ENCODE assay signal across 8 cellular contexts in the genomic region with DNA sequence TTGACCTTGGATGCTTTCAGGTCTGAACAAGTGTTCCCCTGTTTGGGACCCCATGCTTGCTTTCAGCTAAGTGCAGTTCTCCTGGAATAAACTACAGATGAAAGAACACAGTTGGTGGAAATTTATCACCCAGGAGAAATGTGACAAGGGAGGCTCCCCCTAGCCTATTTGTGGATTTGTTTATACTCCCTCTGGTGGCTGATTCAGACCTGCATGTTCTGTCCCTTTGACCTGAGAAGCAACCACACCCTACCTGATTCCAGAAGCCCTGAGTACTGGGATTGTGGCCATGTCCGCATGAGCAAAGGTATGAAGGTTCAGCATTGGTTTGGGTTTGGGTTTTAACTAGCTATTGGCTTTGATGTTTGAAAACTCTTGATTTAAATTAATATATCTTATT.
A peak's percentile ranks its signal among the peaks of the same experiment; 100 is the strongest.
DNase-seq lines count a peak whose midpoint lies in the region; ATAC-seq, FAIRE-seq and TF ChIP-seq lines count a peak whose summit lies in the region.

No MANE protein-coding gene starts in this region.

- no peak overlapping the region for H3K9ac ChIP-seq in endothelial cell of umbilical vein (replicated peaks; ENCODE audit: extremely low read depth, insufficient read depth, low read length)

- no peaks in the 10 kb centered on the region for H3K9me1 ChIP-seq in endothelial cell of umbilical vein (replicated peaks; ENCODE audit: control insufficient read depth, extremely low read depth, insufficient read depth, low read length)

- no peak overlapping the region for H2AFZ ChIP-seq in endothelial cell of umbilical vein (ENCODE audit: low read depth, low read length)

- H3K4me2 ChIP-seq in endothelial cell of umbilical vein (ENCODE audit: insufficient read depth, low read length): no peak overlapping the region

- ATAC-seq in GM18861 (IDR thresholded peaks at IDR 0.05; ENCODE audit: unreplicated experiment): no peak
- no peak for ATAC-seq in HG03097 (IDR thresholded peaks at IDR 0.05; ENCODE audit: low FRiP score, unreplicated experiment)

- BruUV-seq in endothelial cell of umbilical vein (replicated peaks; lab: Mats Ljungman, UMichigan): no TSS peak

- no peaks in the 10 kb centered on the region for H3K36me3 ChIP-seq in endothelial cell of umbilical vein (ENCODE audit: control insufficient read depth in 2 of 2, extremely low read depth in 1 of 2, insufficient read depth in 2 of 2, low read length in 2 of 2)

- no peak for TF ChIP-seq POLR2A in endothelial cell of umbilical vein (IDR thresholded peaks at IDR 0.05; ENCODE audit: low read depth, low read length)

- H3K4me1 ChIP-seq in endothelial cell of umbilical vein (ENCODE audit: control insufficient read depth, extremely low read depth, insufficient read depth, low read length): no peaks in the 10 kb centered on the region

- no peaks in the 10 kb centered on the region for H3K27me3 ChIP-seq in endothelial cell of umbilical vein (ENCODE audit: control insufficient read depth in 2 of 2, insufficient read depth in 2 of 2, low read length in 2 of 2)

- POLR2A ChIA-PET in endothelial cell of umbilical vein (lab: Charles Lee): no interaction called here

- FAIRE-seq in endothelial cell of umbilical vein (lab: Jason Lieb, UNC): peak; percentile 12

- H3K4me3 ChIP-seq in endothelial cell of umbilical vein (replicated peaks in 1 of 3; ENCODE audit: insufficient read depth in 1 of 3, low read depth in 1 of 3, low read length in 3 of 3): no peak overlapping the region

- intact Hi-C loops in endothelial cell of umbilical vein (cut with micrococcal nuclease): loop anchor here (5.0 kb wide), 1 partner anchor 490 kb away; no protein-coding TSS in a partner anchor

- H4K20me1 ChIP-seq in endothelial cell of umbilical vein (replicated peaks; ENCODE audit: control insufficient read depth, extremely low read depth, insufficient read depth, low read length): no peaks in the 10 kb centered on the region

- peak; percentile 25 to 43 for TF ChIP-seq CTCF in endothelial cell of umbilical vein (IDR thresholded peaks at IDR 0.05; ENCODE audit: extremely low read depth in 1 of 2, insufficient read depth in 1 of 2, low read depth in 1 of 2, low read length in 2 of 2)

- H3K9me3 ChIP-seq in endothelial cell of umbilical vein (replicated peaks; ENCODE audit: control insufficient read depth, insufficient read depth, low read length): no peaks in the 10 kb centered on the region

- no peak overlapping the region for H3K27ac ChIP-seq in endothelial cell of umbilical vein (ENCODE audit: insufficient read depth, low read depth, low read length)

- dilution Hi-C loops in endothelial cell of umbilical vein (cut with MboI; ENCODE audit: extremely low pct_ligation_motif_present, low sequenced_read_pairs): no loop called here

- DNase-seq in Ammon's horn (ENCODE audit: low spot score) (peak; percentile 11), GM19240 (ENCODE audit: insufficient read length, low spot score) (peak; percentile 4), NCI-H748 (lab: John Stamatoyannopoulos, UW; ENCODE audit: unreplicated experiment) (peak; percentile 74), endothelial cell of umbilical vein (ENCODE audit: low read depth, low spot score) (peak; percentile 1), occipital lobe (lab: John Stamatoyannopoulos, UW) (peak; percentile 0), epidermal melanocyte (ENCODE audit: insufficient read length, low spot score) (no peak)

- CTCF ChIA-PET in endothelial cell of umbilical vein (lab: Charles Lee): no interaction called here

- no peaks in the 10 kb centered on the region for H3K79me2 ChIP-seq in endothelial cell of umbilical vein (ENCODE audit: control insufficient read depth, insufficient read depth, low read length)

TF ChIP-seq in endothelial cell of umbilical vein, 7 proteins besides CTCF, POLR2A, EP300 and RAD21:
- no peak for TF ChIP-seq POLR2AphosphoS5 (IDR thresholded peaks at IDR 0.05; ENCODE audit: insufficient read depth, low read depth, low read length)
